ENCODE assay signal across 11 cellular contexts in the genomic region with DNA sequence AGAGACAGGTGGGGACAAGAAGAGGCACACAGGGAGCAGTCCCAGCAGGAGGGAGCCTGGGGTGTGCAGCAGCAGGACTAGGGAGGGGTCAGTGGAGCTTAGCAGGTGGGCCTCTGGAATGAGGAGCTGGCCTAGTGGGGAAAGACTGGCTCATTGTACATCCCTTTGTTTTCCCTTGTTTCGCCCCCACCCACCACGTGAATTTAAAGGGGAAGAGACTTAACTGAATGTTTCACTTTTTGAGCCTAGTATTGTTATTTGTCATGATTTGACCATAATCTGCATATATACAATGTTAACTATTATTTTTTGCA.
DNase-seq lines count a peak whose midpoint lies in the region; ATAC-seq and TF ChIP-seq lines count a peak whose summit lies in the region.
"Had no signal": no experiment of that assay in that cellular context is flagged by ENCODE, and none has a peak within 500 bp of the region (broad histone marks: within the 10 kb centered on the region; RNA-seq: fewer than 3 reads in every experiment).

No MANE protein-coding gene starts in this region.

- DNase-seq in IMR-90 (no peak), NCI-H2196 (lab: John Stamatoyannopoulos, UW; ENCODE audit: unreplicated experiment) (no peak), UCSD-AML1 (lab: John Stamatoyannopoulos, UW; ENCODE audit: unreplicated experiment) (no peak), mesendoderm (no peak)
- no peak for DNase-seq in natural killer cell treated with Interleukin-12 subunit alpha and Interleukin-12 subunit beta and Interleukin-15 and Interleukin-18, amount 100 ng/mL, for 72 hours (ENCODE audit: low spot score)
- DNase-seq: effector CD4-positive, alpha-beta T cell; NCI-H1694 treated with DMSO at 0.1 percent for 48 hours; SIG-M5 had no signal

- TF ChIP-seq POLR2A in IMR-90 (IDR thresholded peaks at IDR 0.05; ENCODE audit: low read depth, low read length): no peak

- no CpG with 5 or more reads among the region's 2 CpGs for WGBS in IMR-90 (ENCODE audit: extremely low coverage in 2 of 2, insufficient read length in 1 of 2), 2 experiments
- no CpG with 5 or more reads among the region's 2 CpGs for WGBS in mesendoderm (ENCODE audit: extremely low coverage, insufficient coverage, low lambda C conversion rate)

- H3K4me3 ChIP-seq in BLaER1: peak overlapping the region; percentile 34
- no peak overlapping the region for H3K4me3 ChIP-seq in IMR-90 (ENCODE audit: insufficient read depth, low read depth, low read length)
- H3K4me3 ChIP-seq in mesendoderm (ENCODE audit: low read length): no peak overlapping the region

- H3K56ac ChIP-seq in IMR-90 (ENCODE audit: extremely low read depth, insufficient read depth, low read length) (no peak overlapping the region), mesendoderm (ENCODE audit: low read length) (no peak overlapping the region)

- 0 out of 2 replicates have a peak overlapping the region, but pooled peaks have one; percentile 54 for H2BK20ac ChIP-seq in IMR-90 (ENCODE audit: low read depth, low read length)

- peaks cover 9% of the 10 kb centered on the region; the same call in 1 of the 2 replicates for H3K9me1 ChIP-seq in IMR-90 (ENCODE audit: insufficient read depth, low read length)

- H3K9ac ChIP-seq in BLaER1: peak overlapping the region; percentile 11; the same call in 1 of the 2 replicates
- H3K9ac ChIP-seq in IMR-90 (ENCODE audit: low read depth, low read length): no peak overlapping the region
- H3K9ac ChIP-seq in mesendoderm (ENCODE audit: low read length): no peak overlapping the region

- H3K18ac ChIP-seq in IMR-90 (ENCODE audit: low read depth, low read length) (no peak overlapping the region; the same call in 1 of the 2 replicates), mesendoderm (ENCODE audit: low read length) (no peak overlapping the region)

- peaks cover 85% of the 10 kb centered on the region for H3K4me1 ChIP-seq in BLaER1
- H3K4me1 ChIP-seq in IMR-90 (ENCODE audit: control insufficient read depth, insufficient read depth, low read length): peaks cover 25% of the 10 kb centered on the region
- peaks cover 3% of the 10 kb centered on the region for H3K4me1 ChIP-seq in mesendoderm (ENCODE audit: control insufficient read depth, low read depth, low read length)

- H2AK9ac ChIP-seq in IMR-90 (replicated peaks; ENCODE audit: low read depth, low read length, poor library complexity): no peak overlapping the region

- intact Hi-C loops in IMR-90 (cut with micrococcal nuclease): no loop called here

- H3K27ac ChIP-seq in BLaER1 (peak overlapping the region; percentile 79), IMR-90 (ENCODE audit: insufficient read depth, low read length) (no peak overlapping the region), angular gyrus (ENCODE audit: low read depth, low read length) (peak overlapping the region; percentile 84), mesendoderm (ENCODE audit: low read depth, low read length) (no peak overlapping the region)

- peak overlapping the region; percentile 100 for H3K27ac Mint-ChIP-seq in natural killer cell treated with Interleukin-12 subunit alpha and Interleukin-12 subunit beta and Interleukin-15 and Interleukin-18, amount 100 ng/mL, for 72 hours

- H2BK15ac ChIP-seq in IMR-90 (ENCODE audit: low read depth, low read length) (peak overlapping the region; percentile 73; the same call in 2 of the 3 replicates), mesendoderm (replicated peaks; ENCODE audit: low read depth) (no peak overlapping the region)

- no peaks in the 10 kb centered on the region for H3K79me2 ChIP-seq in mesendoderm (ENCODE audit: control insufficient read depth, insufficient read depth, low read length)

- in situ Hi-C loops in IMR-90 (cut with MboI; ENCODE audit: low sequenced_read_pairs): no loop called here

- peak overlapping the region; percentile 84 for H2AK5ac ChIP-seq in IMR-90 (ENCODE audit: low read depth, low read length)
- H2AK5ac ChIP-seq in mesendoderm (ENCODE audit: low read length): no peak overlapping the region

- peak overlapping the region; percentile 96 for H3K4me3 Mint-ChIP-seq in natural killer cell treated with Interleukin-12 subunit alpha and Interleukin-12 subunit beta and Interleukin-15 and Interleukin-18, amount 100 ng/mL, for 72 hours

- peak overlapping the region; percentile 87 for H3K4me2 ChIP-seq in BLaER1
- no peak overlapping the region for H3K4me2 ChIP-seq in IMR-90 (ENCODE audit: low read depth, low read length)
- no peak overlapping the region for H3K4me2 ChIP-seq in mesendoderm (ENCODE audit: low read length)

- H3K79me1 ChIP-seq in IMR-90 (ENCODE audit: low read depth in 1 of 2, low read length in 2 of 2) (peaks cover 9 to 17% of the 10 kb centered on the region in 2 experiments; a peak in 3 of 4 replicates), mesendoderm (ENCODE audit: low read length) (no peaks in the 10 kb centered on the region)

- peaks cover 10% of the 10 kb centered on the region for H3K36me3 Mint-ChIP-seq in natural killer cell treated with Interleukin-12 subunit alpha and Interleukin-12 subunit beta and Interleukin-15 and Interleukin-18, amount 100 ng/mL, for 72 hours

- H3K27me3 ChIP-seq in BLaER1: no peaks in the 10 kb centered on the region
- H3K27me3 ChIP-seq in IMR-90 (ENCODE audit: control insufficient read depth, insufficient read depth, low read length): no peaks in the 10 kb centered on the region
- H3K27me3 ChIP-seq in mesendoderm (ENCODE audit: insufficient read depth, low read length, poor library complexity): no peaks in the 10 kb centered on the region

- H3K9me3 Mint-ChIP-seq in natural killer cell treated with Interleukin-12 subunit alpha and Interleukin-12 subunit beta and Interleukin-15 and Interleukin-18, amount 100 ng/mL, for 72 hours: no peaks in the 10 kb centered on the region

- ATAC-seq in IMR-90 (ENCODE audit: low read depth) (no peak), GM18870 (IDR thresholded peaks at IDR 0.05; ENCODE audit: unreplicated experiment) (no peak)
- ATAC-seq in natural killer cell treated with Interleukin-12 subunit alpha and Interleukin-12 subunit beta and Interleukin-15 and Interleukin-18, amount 100 ng/mL, for 72 hours: no peak

- H3K23ac ChIP-seq in IMR-90 (ENCODE audit: low read depth, low read length) (peak overlapping the region; percentile 37; the same call in 1 of the 2 replicates), mesendoderm (ENCODE audit: low read length) (no peak overlapping the region)

- H4K8ac ChIP-seq in IMR-90 (ENCODE audit: low read depth in 2 of 2, low read length in 2 of 2) (peak overlapping the region in 1 of 2 experiments; percentile 76; a peak in 1 of 4 replicates), mesendoderm (ENCODE audit: low read depth, low read length) (no peak overlapping the region)

- POLR2A ChIA-PET in IMR-90 (lab: Charles Lee; ENCODE audit: unreplicated experiment): no interaction called here

- TF ChIP-seq CTCF in IMR-90 (conservative IDR thresholded peaks at IDR 0.05; ENCODE audit: low read depth, low read length): no peak

- H3K27me3 Mint-ChIP-seq in natural killer cell treated with Interleukin-12 subunit alpha and Interleukin-12 subunit beta and Interleukin-15 and Interleukin-18, amount 100 ng/mL, for 72 hours: no peaks in the 10 kb centered on the region

- dilution Hi-C loops in IMR-90 (cut with HindIII; ENCODE audit: low sequenced_read_pairs, unreplicated experiment): no loop called here

- H2BK120ac ChIP-seq in IMR-90 (ENCODE audit: low read depth, low read length) (peak overlapping the region; percentile 66; the same call in 1 of the 2 replicates), mesendoderm (ENCODE audit: low read depth, low read length) (no peak overlapping the region)

- CTCF ChIA-PET in IMR-90 (lab: Yijun Ruan, JAX): no interaction called here

- H3K4ac ChIP-seq in IMR-90 (ENCODE audit: low read depth, low read length) (peak overlapping the region; percentile 67; the same call in 1 of the 2 replicates), mesendoderm (ENCODE audit: low read depth, low read length) (no peak overlapping the region)

- no peaks in the 10 kb centered on the region for H4K20me1 ChIP-seq in BLaER1
- no peaks in the 10 kb centered on the region for H4K20me1 ChIP-seq in IMR-90 (ENCODE audit: insufficient read depth, low read length)

- TF ChIP-seq RAD21 in IMR-90 (IDR thresholded peaks at IDR 0.05; ENCODE audit: low read length): no peak

- H2AFZ ChIP-seq in IMR-90 (replicated peaks; ENCODE audit: low read length, poor library complexity): no peak overlapping the region

- no peak overlapping the region; the same call in 1 of the 2 replicates for H3K14ac ChIP-seq in IMR-90 (replicated peaks; ENCODE audit: low read depth, low read length)

- H3K9me3 ChIP-seq in BLaER1 (no peaks in the 10 kb centered on the region), IMR-90 (ENCODE audit: control insufficient read depth, insufficient read depth, low read length) (no peaks in the 10 kb centered on the region)

- no TSS peak for BruUV-seq in IMR-90 (replicated peaks; lab: Mats Ljungman, UMichigan)

- H3K36me3 ChIP-seq in BLaER1 (peaks cover 21% of the 10 kb centered on the region), IMR-90 (ENCODE audit: control insufficient read depth, insufficient read depth, low read length) (peaks cover 2% of the 10 kb centered on the region; the same call in 1 of the 2 replicates), mesendoderm (ENCODE audit: control insufficient read depth, insufficient read depth, low read length) (no peaks in the 10 kb centered on the region)

- H4K5ac ChIP-seq in IMR-90 (ENCODE audit: low read depth, low read length): no peak overlapping the region
- H4K5ac ChIP-seq in mesendoderm (ENCODE audit: low read length): no peak overlapping the region

- H3K4me1 Mint-ChIP-seq in natural killer cell treated with Interleukin-12 subunit alpha and Interleukin-12 subunit beta and Interleukin-15 and Interleukin-18, amount 100 ng/mL, for 72 hours (ENCODE audit: low read depth in 2 of 2): peaks cover 77 to 84% of the 10 kb centered on the region in 2 donors

- H2BK5ac ChIP-seq in IMR-90 (ENCODE audit: low read depth, low read length, poor library complexity, severe bottlenecking) (peak overlapping the region; percentile 47), mesendoderm (ENCODE audit: low read length) (no peak overlapping the region)

- H4K91ac ChIP-seq in IMR-90 (ENCODE audit: insufficient read depth, low read depth, low read length): peak overlapping the region; percentile 43

TF ChIP-seq in IMR-90, 13 proteins besides CTCF, POLR2A, EP300 and RAD21:
- no peak for TF ChIP-seq MAFK (IDR thresholded peaks at IDR 0.05; ENCODE audit: low read depth, low read length)
- no peak for TF ChIP-seq RCOR1 (IDR thresholded peaks at IDR 0.05; ENCODE audit: insufficient replicate concordance, low read length)
- TF ChIP-seq RFX5 (IDR thresholded peaks at IDR 0.05; ENCODE audit: low read depth, low read length): no peak
- no peak for TF ChIP-seq MXI1 (IDR thresholded peaks at IDR 0.05; ENCODE audit: borderline replicate concordance, low read depth, low read length)

Comparison
In these comparisons a context has a peak if more than half of its experiments do, and no peak if none do; other contexts are left out.
1. H3K27ac ChIP-seq: peak in BLaER1 (single experiment) and angular gyrus (single experiment); none in IMR-90 (single experiment) and mesendoderm (single experiment).